ENCODE assay signal across 18 cellular contexts in the genomic region with DNA sequence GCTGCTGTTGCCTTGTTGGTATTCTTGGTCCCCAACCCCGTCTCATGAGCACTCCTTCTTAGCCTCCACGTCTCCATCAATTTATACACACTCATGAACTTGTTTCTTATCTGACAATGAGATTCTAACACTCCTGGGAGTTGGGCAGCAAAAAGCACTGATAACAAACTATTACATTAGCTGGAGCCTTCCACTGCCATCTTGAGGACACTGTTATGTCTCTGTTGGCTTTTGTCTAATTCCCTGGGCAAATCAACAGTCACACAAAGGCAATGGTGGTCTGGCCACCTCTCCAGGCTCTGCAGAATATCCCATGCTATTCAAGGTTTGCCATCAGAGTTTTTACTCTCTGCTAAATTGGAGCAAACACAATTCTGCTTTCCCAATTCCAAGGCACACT.
"Had no signal": no experiment of that assay in that cellular context is flagged by ENCODE, and none has a peak within 500 bp of the region (broad histone marks: within the 10 kb centered on the region; RNA-seq: fewer than 3 reads in every experiment).

No MANE protein-coding gene starts in this region.

- H3K9me3 ChIP-seq: ovary, stomach, testis, upper lobe of right lung had no signal

- DNase-seq: activated CD4-positive, alpha-beta T cell treated with anti-CD3 and anti-CD28 coated beads, Interleukin-2, amount 50 U/mL, for 4 hours; activated CD4-positive, CD25-positive, alpha-beta regulatory T cell treated with anti-CD3 and anti-CD28 coated beads, Interleukin-2, amount 50 U/mL, for 72 hours; activated naive CD4-positive, alpha-beta T cell treated with anti-CD3 and anti-CD28 coated beads for 36 hours; activated naive CD8-positive, alpha-beta T cell treated with anti-CD3 and anti-CD28 coated beads, Interleukin-2, amount 50 U/mL, for 24 hours; aorta; cerebellar nuclear complex; effector memory CD4-positive, alpha-beta T cell; foreskin melanocyte; left colon; naive B cell; ovary; stimulated activated CD4-positive, alpha-beta T cell treated with anti-CD3 and anti-CD28 coated beads, Interleukin-1b, Interleukin-23, amount 100 ng/mL, for 48 hours; stomach; testis; upper lobe of right lung had no signal

- H3K4me1 Mint-ChIP-seq: activated naive CD8-positive, alpha-beta T cell treated with anti-CD3 and anti-CD28 coated beads, Interleukin-2, amount 50 U/mL, for 24 hours; naive B cell had no signal

- H3K4me1 ChIP-seq: stomach, testis, upper lobe of right lung had no signal

- H3K27me3 Mint-ChIP-seq: activated naive CD8-positive, alpha-beta T cell treated with anti-CD3 and anti-CD28 coated beads, Interleukin-2, amount 50 U/mL, for 24 hours; dendritic cell treated with granulocyte-macrophage colony-stimulating factor and Interleukin-4, amounts not matched to agents 40 ng/mL and 50 ng/mL, for 4 days had no signal

- H3K27ac ChIP-seq: ovary, stomach, testis, upper lobe of right lung had no signal

- H3K9me3 Mint-ChIP-seq: activated naive CD4-positive, alpha-beta T cell treated with anti-CD3 and anti-CD28 coated beads for 36 hours; activated T-helper 2 cell treated with anti-CD3 and anti-CD28 coated beads, Interferon-gamma antibody, Interleukin-2, Interleukin-4, amounts not matched to agents 10 μg/mL and 5 μg/mL and 100 μg/mL, durations not matched to agents 14 hours and 24 hours and 36 hours had no signal

- H3K36me3 ChIP-seq: ovary, stomach, upper lobe of right lung had no signal

- H3K4me3 ChIP-seq: lung, ovary, stomach, testis, upper lobe of right lung had no signal

- ATAC-seq: activated naive CD8-positive, alpha-beta T cell treated with anti-CD3 and anti-CD28 coated beads, Interleukin-2, amount 50 U/mL, for 24 hours; left colon; upper lobe of right lung had no signal

- H3K4me3 Mint-ChIP-seq: activated naive CD4-positive, alpha-beta T cell treated with anti-CD3 and anti-CD28 coated beads for 36 hours; activated naive CD8-positive, alpha-beta T cell treated with anti-CD3 and anti-CD28 coated beads, Interleukin-2, amount 50 U/mL, for 24 hours; dendritic cell treated with granulocyte-macrophage colony-stimulating factor and Interleukin-4, amounts not matched to agents 40 ng/mL and 50 ng/mL, for 4 days; naive B cell had no signal

- H3K36me3 Mint-ChIP-seq: naive B cell had no signal

- H3K27me3 ChIP-seq: ovary, testis, upper lobe of right lung had no signal

- H3K27ac Mint-ChIP-seq: activated naive CD4-positive, alpha-beta T cell treated with anti-CD3 and anti-CD28 coated beads for 36 hours; activated naive CD8-positive, alpha-beta T cell treated with anti-CD3 and anti-CD28 coated beads, Interleukin-2, amount 50 U/mL, for 24 hours; activated T-helper 2 cell treated with anti-CD3 and anti-CD28 coated beads, Interferon-gamma antibody, Interleukin-2, Interleukin-4, amounts not matched to agents 10 μg/mL and 5 μg/mL and 100 μg/mL, durations not matched to agents 14 hours and 24 hours and 36 hours; dendritic cell treated with granulocyte-macrophage colony-stimulating factor and Interleukin-4, amounts not matched to agents 40 ng/mL and 50 ng/mL, for 4 days; naive B cell had no signal
